ENCODE assay signal across 1 cellular context in the genomic region with DNA sequence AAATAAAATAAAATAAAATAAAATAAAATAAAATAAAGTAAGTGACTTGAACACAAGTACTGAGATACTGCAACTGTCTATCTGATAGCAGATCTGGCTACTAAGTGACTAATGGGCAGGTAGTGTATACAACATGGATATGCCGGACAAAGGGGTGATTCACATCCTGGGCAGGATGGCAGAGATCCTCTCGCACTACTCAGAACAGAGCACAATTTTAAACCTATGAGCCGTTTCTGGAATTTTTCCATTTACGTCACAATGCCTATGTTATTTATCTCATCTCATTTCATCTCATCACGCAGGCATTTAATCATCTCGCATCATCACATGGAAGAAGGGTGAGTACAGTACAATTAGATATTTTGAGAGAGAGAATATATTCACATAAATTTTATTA.
A peak's percentile ranks its signal among the peaks of the same experiment; 100 is the strongest.
TF ChIP-seq lines count a peak whose summit lies in the region.

No MANE protein-coding gene starts in this region.

TF ChIP-seq in A549, 52 proteins besides CTCF, POLR2A, EP300 and RAD21 (continued from another document):
- TF ChIP-seq, protein P1, sequence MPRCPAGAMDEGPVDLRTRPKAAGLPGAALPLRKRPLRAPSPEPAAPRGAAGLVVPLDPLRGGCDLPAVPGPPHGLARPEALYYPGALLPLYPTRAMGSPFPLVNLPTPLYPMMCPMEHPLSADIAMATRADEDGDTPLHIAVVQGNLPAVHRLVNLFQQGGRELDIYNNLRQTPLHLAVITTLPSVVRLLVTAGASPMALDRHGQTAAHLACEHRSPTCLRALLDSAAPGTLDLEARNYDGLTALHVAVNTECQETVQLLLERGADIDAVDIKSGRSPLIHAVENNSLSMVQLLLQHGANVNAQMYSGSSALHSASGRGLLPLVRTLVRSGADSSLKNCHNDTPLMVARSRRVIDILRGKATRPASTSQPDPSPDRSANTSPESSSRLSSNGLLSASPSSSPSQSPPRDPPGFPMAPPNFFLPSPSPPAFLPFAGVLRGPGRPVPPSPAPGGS (IDR thresholded peaks at IDR 0.05): no peak
- TF ChIP-seq TFCP2L1 (CRISPR knock-in tag; IDR thresholded peaks at IDR 0.05) (no peak), JUN (IDR thresholded peaks at IDR 0.05) (peak in 1 of 2 experiments; percentile 70; a peak in 4 of 5 replicates)
